ENCODE assay signal across 19 cellular contexts in genomic region chr1:164755674-164756073, GRCh38.
DNase-seq lines count a peak whose midpoint lies in the region; ATAC-seq and TF ChIP-seq lines count a peak whose summit lies in the region.
"Had no signal": no experiment of that assay in that cellular context is flagged by ENCODE, and none has a peak within 500 bp of the region (broad histone marks: within the 10 kb centered on the region; RNA-seq: fewer than 3 reads in every experiment).

No MANE protein-coding gene starts in this region.

- in situ Hi-C loops in ACHN (cut with HindIII; ENCODE audit: low pct_ligation_motif_present, low pct_unique_long_range_greater_than_20kb, low sequenced_read_pairs): no loop called here

- H3K27me3 Mint-ChIP-seq in mesothelial cell of epicardium (ENCODE audit: low read depth): no peaks in the 10 kb centered on the region

- ATAC-seq in GM18867 (IDR thresholded peaks at IDR 0.05; ENCODE audit: unreplicated experiment) (no peak), HG02588 (IDR thresholded peaks at IDR 0.05; ENCODE audit: unreplicated experiment) (no peak)
- ATAC-seq: GM23338, Panc1 had no signal

- DNase-seq in DMS 273 treated with DMSO at 0.1 percent for 48 hours (lab: John Stamatoyannopoulos, UW): peak; percentile 65
- DNase-seq in M059J (ENCODE audit: low read depth): peak; percentile 52
- DNase-seq in NCI-H82 (lab: John Stamatoyannopoulos, UW): peak; percentile 68
- peak in 1 of 2 experiments; percentile 51 for DNase-seq in mesothelial cell of epicardium (ENCODE audit: low spot score in 2 of 2, unreplicated experiment in 2 of 2)
- DNase-seq in ACHN: no peak
- no peak for DNase-seq in SKM-1 (lab: John Stamatoyannopoulos, UW; ENCODE audit: unreplicated experiment)
- DNase-seq: activated B cell treated with CpG ODN at 0.5 μM for 24 hours; activated T-cell treated with anti-CD3 and anti-CD28 coated beads, Interleukin-2, amount 50 U/mL, for 48 hours; heart left ventricle; immature natural killer cell; NCI-H2029; occipital lobe; stimulated activated CD4-positive, alpha-beta T cell treated with anti-CD3 and anti-CD28 coated beads, Interleukin-15, amount 100 ng/mL, for 24 hours; T-helper 9 cell had no signal

- peaks cover 79% of the 10 kb centered on the region for H3K4me1 Mint-ChIP-seq in mesothelial cell of epicardium
- H3K4me1 Mint-ChIP-seq: activated B cell treated with CpG ODN at 0.5 μM for 24 hours; activated naive CD4-positive, alpha-beta T cell treated with anti-CD3 and anti-CD28 coated beads, Interleukin-2, amount 50 U/mL, for 24 hours; immature natural killer cell had no signal

- peaks cover 3% of the 10 kb centered on the region for H3K9me3 Mint-ChIP-seq in mesothelial cell of epicardium
- H3K9me3 Mint-ChIP-seq: activated B cell treated with CpG ODN at 0.5 μM for 24 hours; activated naive CD4-positive, alpha-beta T cell treated with anti-CD3 and anti-CD28 coated beads, Interleukin-2, amount 50 U/mL, for 24 hours; GM23338; immature natural killer cell had no signal

- TF ChIP-seq CTCF in mesothelial cell of epicardium (IDR thresholded peaks at IDR 0.05; ENCODE audit: unreplicated experiment): no peak

- H3K4me3 Mint-ChIP-seq in mesothelial cell of epicardium: peak overlapping the region; percentile 32
- H3K4me3 Mint-ChIP-seq: activated B cell treated with CpG ODN at 0.5 μM for 24 hours; activated naive CD4-positive, alpha-beta T cell treated with anti-CD3 and anti-CD28 coated beads, Interleukin-2, amount 50 U/mL, for 24 hours; GM23338; immature natural killer cell had no signal

- peaks cover 17% of the 10 kb centered on the region for H3K36me3 Mint-ChIP-seq in mesothelial cell of epicardium
- H3K36me3 Mint-ChIP-seq: activated naive CD4-positive, alpha-beta T cell treated with anti-CD3 and anti-CD28 coated beads, Interleukin-2, amount 50 U/mL, for 24 hours; immature natural killer cell had no signal

- peak overlapping the region; percentile 94 for H3K27ac Mint-ChIP-seq in mesothelial cell of epicardium
- H3K27ac Mint-ChIP-seq: activated B cell treated with CpG ODN at 0.5 μM for 24 hours; activated naive CD4-positive, alpha-beta T cell treated with anti-CD3 and anti-CD28 coated beads, Interleukin-2, amount 50 U/mL, for 24 hours; GM23338; immature natural killer cell had no signal

Comparison
In these comparisons a context has a peak if more than half of its experiments do, and no peak if none do; other contexts are left out.
1. DNase-seq: peak in DMS 273 treated with DMSO at 0.1 percent for 48 hours (single experiment), M059J (single experiment) and NCI-H82 (single experiment); none in ACHN (single experiment) and SKM-1 (single experiment).